ENCODE assay signal across 29 cellular contexts in the genomic region with DNA sequence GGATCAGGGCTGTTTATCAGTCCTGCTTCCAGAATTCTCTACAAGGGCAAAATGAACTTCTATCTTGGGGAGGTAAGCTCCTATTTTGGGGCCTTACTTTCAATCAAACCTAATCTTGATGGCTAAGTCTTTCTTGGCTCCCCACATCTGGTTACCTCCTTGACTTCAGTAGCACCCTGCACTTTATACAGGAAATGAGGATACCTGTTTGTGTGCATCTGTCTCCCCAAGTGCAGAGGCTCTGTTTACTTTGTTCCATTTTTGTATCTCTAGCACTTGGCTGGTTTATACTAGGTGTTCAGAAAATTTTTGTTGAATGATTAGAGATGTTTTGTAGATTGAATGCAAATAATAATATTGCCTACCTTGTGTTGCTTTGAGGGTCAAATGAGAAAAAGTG. TPM values are rescaled to one million over a fixed set of nuclear protein-coding genes. Genes with fewer than 3 reads are reported as not detected.
DNase-seq lines count a peak whose midpoint lies in the region; ATAC-seq, FAIRE-seq and TF ChIP-seq lines count a peak whose summit lies in the region.
"Had no signal": no experiment of that assay in that cellular context is flagged by ENCODE, and none has a peak within 500 bp of the region (broad histone marks: within the 10 kb centered on the region; RNA-seq: fewer than 3 reads in every experiment).

No MANE protein-coding gene starts in this region.

- peaks cover 5% of the 10 kb centered on the region for H3K36me3 Mint-ChIP-seq in activated CD8-positive, alpha-beta T cell treated with anti-CD3 and anti-CD28 coated beads, Interleukin-2, amount 10 ng/mL, durations not matched to agents 7 days and 5 days (ENCODE audit: low read depth)
- peaks cover 8% of the 10 kb centered on the region for H3K36me3 Mint-ChIP-seq in activated CD8-positive, alpha-beta T cell treated with anti-CD3 and anti-CD28 coated beads for 36 hours (ENCODE audit: low read depth)
- H3K36me3 Mint-ChIP-seq: IgD-negative memory B cell had no signal

- peak overlapping the region in 31 of 59 donors; percentile 1 to 72 (median 41) for H3K27ac ChIP-seq in dorsolateral prefrontal cortex
- H3K27ac ChIP-seq in stomach smooth muscle (ENCODE audit: low read length): peak overlapping the region; percentile 71
- no peak overlapping the region for H3K27ac ChIP-seq in pancreas
- H3K27ac ChIP-seq: 22Rv1, HL-60, KMS-11 had no signal

- ATAC-seq in activated CD8-positive, alpha-beta T cell treated with anti-CD3 and anti-CD28 coated beads, Interleukin-2, amount 10 ng/mL, durations not matched to agents 7 days and 5 days: no peak
- no peak for ATAC-seq in activated CD8-positive, alpha-beta T cell treated with anti-CD3 and anti-CD28 coated beads for 36 hours
- ATAC-seq in pancreas: no peak
- ATAC-seq in HG03095 (IDR thresholded peaks at IDR 0.05; ENCODE audit: unreplicated experiment): no peak
- ATAC-seq: HCT116, PC-3 had no signal

- H3K4me3 ChIP-seq in dorsolateral prefrontal cortex: no peak overlapping the region
- H3K4me3 ChIP-seq in stomach smooth muscle (ENCODE audit: low read length in 2 of 2): no peak overlapping the region
- no peak overlapping the region for H3K4me3 ChIP-seq in pancreas

- H3K27ac Mint-ChIP-seq in activated CD8-positive, alpha-beta T cell treated with anti-CD3 and anti-CD28 coated beads, Interleukin-2, amount 10 ng/mL, durations not matched to agents 7 days and 5 days: peak overlapping the region; percentile 26
- H3K27ac Mint-ChIP-seq in activated CD8-positive, alpha-beta T cell treated with anti-CD3 and anti-CD28 coated beads for 36 hours: no peak overlapping the region

- H3K27me3 ChIP-seq in dorsolateral prefrontal cortex (no peaks in the 10 kb centered on the region), stomach smooth muscle (ENCODE audit: control insufficient read depth in 1 of 2, insufficient read depth in 2 of 2, low read length in 2 of 2) (no peaks in the 10 kb centered on the region), pancreas (no peaks in the 10 kb centered on the region)
- H3K27me3 ChIP-seq: BE2C had no signal

- H3K9me3 Mint-ChIP-seq in activated CD8-positive, alpha-beta T cell treated with anti-CD3 and anti-CD28 coated beads, Interleukin-2, amount 10 ng/mL, durations not matched to agents 7 days and 5 days (ENCODE audit: insufficient read depth): no peaks in the 10 kb centered on the region
- H3K9me3 Mint-ChIP-seq in activated CD8-positive, alpha-beta T cell treated with anti-CD3 and anti-CD28 coated beads for 36 hours: no peaks in the 10 kb centered on the region
- H3K9me3 Mint-ChIP-seq: CD8-positive, alpha-beta memory T cell; IgD-negative memory B cell had no signal

- FAIRE-seq in pancreas (lab: Jason Lieb, UNC): no peak
- FAIRE-seq: GM12892 had no signal

- H3K27me3 Mint-ChIP-seq in activated CD8-positive, alpha-beta T cell treated with anti-CD3 and anti-CD28 coated beads, Interleukin-2, amount 10 ng/mL, durations not matched to agents 7 days and 5 days (ENCODE audit: low read depth): peaks cover 4% of the 10 kb centered on the region
- H3K27me3 Mint-ChIP-seq in activated CD8-positive, alpha-beta T cell treated with anti-CD3 and anti-CD28 coated beads for 36 hours: no peaks in the 10 kb centered on the region
- H3K27me3 Mint-ChIP-seq: IgD-negative memory B cell had no signal

- no peak overlapping the region for H3K4me3 Mint-ChIP-seq in activated CD8-positive, alpha-beta T cell treated with anti-CD3 and anti-CD28 coated beads, Interleukin-2, amount 10 ng/mL, durations not matched to agents 7 days and 5 days
- no peak overlapping the region for H3K4me3 Mint-ChIP-seq in activated CD8-positive, alpha-beta T cell treated with anti-CD3 and anti-CD28 coated beads for 36 hours
- H3K4me3 Mint-ChIP-seq: CD8-positive, alpha-beta memory T cell had no signal

- peaks cover 59% of the 10 kb centered on the region for H3K4me1 ChIP-seq in stomach smooth muscle (ENCODE audit: control insufficient read depth, insufficient read depth, low read length)
- peaks cover 0 to 7% (median 0%) of the 10 kb centered on the region in 3 donors for H3K4me1 ChIP-seq in pancreas

- no peak overlapping the region for H3K9ac ChIP-seq in stomach smooth muscle (ENCODE audit: low read length in 2 of 2)
- H3K9ac ChIP-seq: KMS-11, SK-N-SH had no signal

- CTCF ChIA-PET in activated CD8-positive, alpha-beta T cell treated with anti-CD3 and anti-CD28 coated beads, Interleukin-2, amount 10 ng/mL, durations not matched to agents 7 days and 5 days (lab: Charles Lee): interaction anchor here (1.3 to 8.1 kb wide), 7 partner anchors 14 to 270 kb away, joined by 3 to 79 read pairs (median 10); no protein-coding TSS in a partner anchor
- CTCF ChIA-PET in activated CD8-positive, alpha-beta T cell treated with anti-CD3 and anti-CD28 coated beads for 36 hours (lab: Charles Lee): interaction anchor here (1.0 to 6.9 kb wide), 6 partner anchors 11 to 289 kb away, joined by 3 to 76 read pairs (median 9); a partner anchor contains a TSS

- intact Hi-C loops in activated CD8-positive, alpha-beta T cell treated with anti-CD3 and anti-CD28 coated beads for 36 hours (cut with micrococcal nuclease): loop anchor here (5.0 kb wide), 1 partner anchor 35 kb away; no protein-coding TSS in a partner anchor
- intact Hi-C loops in dorsolateral prefrontal cortex (cut with DNase I): no loop called here
- intact Hi-C loops in pancreas (cut with DNase I): no loop called here

- H3K9me3 ChIP-seq in stomach smooth muscle (ENCODE audit: control insufficient read depth in 2 of 2, low read length in 2 of 2) (no peaks in the 10 kb centered on the region), pancreas (no peaks in the 10 kb centered on the region)
- H3K9me3 ChIP-seq: BE2C, SK-N-SH had no signal

- no peak for TF ChIP-seq CTCF in activated CD8-positive, alpha-beta T cell treated with anti-CD3 and anti-CD28 coated beads for 36 hours (IDR thresholded peaks at IDR 0.05)
- TF ChIP-seq CTCF in dorsolateral prefrontal cortex (IDR thresholded peaks at IDR 0.05 in 54 of 56, conservative IDR thresholded peaks at IDR 0.05 in 2 of 56; ENCODE audit: low read depth in 1 of 56, partially characterized antibody in 56 of 56): no peak
- no peak for TF ChIP-seq CTCF in pancreas (IDR thresholded peaks at IDR 0.05)

- H3K4me1 Mint-ChIP-seq in activated CD8-positive, alpha-beta T cell treated with anti-CD3 and anti-CD28 coated beads, Interleukin-2, amount 10 ng/mL, durations not matched to agents 7 days and 5 days (ENCODE audit: low read depth): peaks cover 50% of the 10 kb centered on the region
- peaks cover 14% of the 10 kb centered on the region for H3K4me1 Mint-ChIP-seq in activated CD8-positive, alpha-beta T cell treated with anti-CD3 and anti-CD28 coated beads for 36 hours (ENCODE audit: low read depth)

- no peaks in the 10 kb centered on the region for H3K36me3 ChIP-seq in stomach smooth muscle (ENCODE audit: control insufficient read depth in 2 of 2, insufficient read depth in 2 of 2, low read length in 2 of 2)
- no peaks in the 10 kb centered on the region for H3K36me3 ChIP-seq in pancreas

- DNase-seq in activated CD8-positive, alpha-beta T cell treated with anti-CD3 and anti-CD28 coated beads, Interleukin-2, amount 10 ng/mL, durations not matched to agents 7 days and 5 days: no peak
- DNase-seq in activated CD8-positive, alpha-beta T cell treated with anti-CD3 and anti-CD28 coated beads for 36 hours: no peak
- DNase-seq in NAMALWA (ENCODE audit: low spot score): peak; percentile 55
- no peak for DNase-seq in dorsolateral prefrontal cortex
- DNase-seq in pancreas: no peak
- no peak for DNase-seq in NCI-H2171 (lab: John Stamatoyannopoulos, UW)
- DNase-seq: BE2C; Calu3; CD8-positive, alpha-beta memory T cell; DMS79 treated with DMSO at 0.1 percent for 48 hours; GF-D8; NCI-H1092 treated with DMSO at 0.1 percent for 48 hours; NCI-H1436; NCI-H187; NCI-H2081 treated with DMSO at 0.1 percent for 48 hours; NCI-H2171 treated with DMSO at 0.1 percent for 48 hours; NCI-H345; NCI-H510A treated with DMSO at 0.1 percent for 48 hours; NCI-H748 treated with DMSO at 0.1 percent for 48 hours; PC-3; SK-N-SH had no signal

- POLR2A ChIA-PET in activated CD8-positive, alpha-beta T cell treated with anti-CD3 and anti-CD28 coated beads, Interleukin-2, amount 10 ng/mL, durations not matched to agents 7 days and 5 days (lab: Charles Lee): interaction anchor here (1.2 kb wide), 1 partner anchor 244 kb away, joined by 3 read pairs; no protein-coding TSS in a partner anchor
- POLR2A ChIA-PET in activated CD8-positive, alpha-beta T cell treated with anti-CD3 and anti-CD28 coated beads for 36 hours (lab: Charles Lee): interaction anchor here (1.9 kb wide), 1 partner anchor 13 kb away, joined by 11 read pairs; a partner anchor contains a TSS

RNA-seq across cellular contexts. Expression of a gene that starts 3.5 kb away (rescaled TPM):
- 10 to 100 TPM; 18.1 to 18.9 TPM for total RNA-seq in activated CD8-positive, alpha-beta T cell treated with anti-CD3 and anti-CD28 coated beads, Interleukin-2, amount 10 ng/mL, durations not matched to agents 7 days and 5 days
- total RNA-seq in activated CD8-positive, alpha-beta T cell treated with anti-CD3 and anti-CD28 coated beads for 36 hours: 10 to 100 TPM; 15.3 to 15.9 TPM
- total RNA-seq in dorsolateral prefrontal cortex: 10 to 100 TPM in 38 of 120 experiments, 1 to 10 TPM in 82; 4.2 to 18.7 (median 8.9) TPM
- 1 to 10 TPM; 2.4 to 5.4 (median 4.3) TPM for total RNA-seq in pancreas
- 1 to 10 TPM; 2.8 to 6.8 TPM for polyA plus RNA-seq in pancreas

RNA-seq across cellular contexts. Expression of a gene that starts 13.0 kb away (rescaled TPM):
- total RNA-seq in activated CD8-positive, alpha-beta T cell treated with anti-CD3 and anti-CD28 coated beads, Interleukin-2, amount 10 ng/mL, durations not matched to agents 7 days and 5 days: 1 to 10 TPM; 4.1 to 4.3 TPM
- total RNA-seq in activated CD8-positive, alpha-beta T cell treated with anti-CD3 and anti-CD28 coated beads for 36 hours: 1 to 10 TPM; 1.7 to 2.3 TPM
- total RNA-seq in dorsolateral prefrontal cortex: 10 to 100 TPM; 14.0 to 81.6 (median 44.7) TPM
- 1 to 10 TPM in 3 of 6 donors, under 1 TPM in 3; 0.28 to 2.1 (median 1.1) TPM for total RNA-seq in pancreas
- 1 to 10 TPM in 1 of 2 donors, under 1 TPM in 1; 0.72 to 1.3 TPM for polyA plus RNA-seq in pancreas
- total RNA-seq: Calu3 had no signal
- polyA plus RNA-seq: CD8-positive, alpha-beta memory T cell had no signal

Comparison
In these comparisons a context has a peak if more than half of its experiments do, and no peak if none do; other contexts are left out.
1. H3K27ac ChIP-seq: peak in dorsolateral prefrontal cortex (31 of 59) and stomach smooth muscle (single experiment); none in pancreas (0 of 4).